17 cellular contexts compared by ENCODE assay signal in genomic region chr4:156584100-156584499, GRCh38.
DNase-seq lines count a peak whose midpoint lies in the region; ATAC-seq, FAIRE-seq and TF ChIP-seq lines count a peak whose summit lies in the region.
"Had no signal": no experiment of that assay in that cellular context is flagged by ENCODE, and none has a peak within 500 bp of the region (broad histone marks: within the 10 kb centered on the region; RNA-seq: fewer than 3 reads in every experiment).

No MANE protein-coding gene starts in this region.

- H3K4me3 ChIP-seq in fibroblast of villous mesenchyme (ENCODE audit: low read depth, low read length) (no peak overlapping the region), gastrocnemius medialis (no peak overlapping the region), stomach (no peak overlapping the region)

- peak; percentile 23 for FAIRE-seq in HTR-8/SVneo (lab: Jason Lieb, UNC)
- FAIRE-seq: GM18507, islet of Langerhans had no signal

- H3K36me3 ChIP-seq in gastrocnemius medialis (no peaks in the 10 kb centered on the region), stomach (no peaks in the 10 kb centered on the region)

- no peak overlapping the region for H3K27ac ChIP-seq in gastrocnemius medialis
- H3K27ac ChIP-seq in substantia nigra (ENCODE audit: low read depth, low read length, poor library complexity, severe bottlenecking), result no peak overlapping the region
- no peak overlapping the region for H3K27ac ChIP-seq in stomach
- H3K27ac ChIP-seq: HL-60 had no signal

- in situ Hi-C loops in gastrocnemius medialis (cut with MboI; ENCODE audit: low sequenced_read_pairs in 4 of 4), result no loop called here

- TF ChIP-seq EP300 in stomach (IDR thresholded peaks at IDR 0.05), result no peak

- 32 to 60% (median 45%) methylated on average over 5 of the region's 5 CpGs for WGBS in stomach, 5 donors

- ATAC-seq in gastrocnemius medialis (peak; percentile 56 to 64), left cardiac atrium (no peak)
- ATAC-seq: Right ventricle myocardium inferior had no signal

- no peak for TF ChIP-seq CTCF in fibroblast of villous mesenchyme (IDR thresholded peaks at IDR 0.05; ENCODE audit: insufficient read depth, low read depth, low read length)
- TF ChIP-seq CTCF in gastrocnemius medialis (IDR thresholded peaks at IDR 0.05 in 4 of 5, conservative IDR thresholded peaks at IDR 0.05 in 1 of 5), result no peak
- no peak for TF ChIP-seq CTCF in stomach (IDR thresholded peaks at IDR 0.05)

- intact Hi-C loops in gastrocnemius medialis (cut with DNase I; ENCODE audit: low total_unique reads), result loop anchor here (5.0 kb wide), 1 partner anchor 383 kb away; no protein-coding TSS in a partner anchor
- intact Hi-C loops in left cardiac atrium (cut with DNase I), result no loop called here
- intact Hi-C loops in stomach (cut with DNase I; ENCODE audit: low total_unique reads), result no loop called here

- peaks cover 12 to 15% of the 10 kb centered on the region in 2 donors for H3K4me1 ChIP-seq in gastrocnemius medialis
- H3K4me1 ChIP-seq in stomach, result peaks cover 0 to 11% (median 0%) of the 10 kb centered on the region in 4 donors

- H3K27me3 ChIP-seq in gastrocnemius medialis (no peaks in the 10 kb centered on the region), stomach (no peaks in the 10 kb centered on the region)

- TF ChIP-seq POLR2A in gastrocnemius medialis (IDR thresholded peaks at IDR 0.05), result no peak
- TF ChIP-seq POLR2A in stomach (IDR thresholded peaks at IDR 0.05), result no peak

- H3K9me3 ChIP-seq in gastrocnemius medialis, result no peaks in the 10 kb centered on the region
- no peaks in the 10 kb centered on the region for H3K9me3 ChIP-seq in stomach

- DNase-seq in HTR-8/SVneo (ENCODE audit: insufficient read length, low spot score) (peak; percentile 25), RPMI7951 (ENCODE audit: low read depth) (peak; percentile 55), fibroblast of villous mesenchyme (ENCODE audit: low read depth) (peak; percentile 57), gastrocnemius medialis (no peak), left cardiac atrium (no peak), substantia nigra (lab: John Stamatoyannopoulos, UW) (no peak), stomach (no peak)
- DNase-seq: activated naive CD4-positive, alpha-beta T cell; DMS53; erythroblast; Kasumi-1; NCI-H2029; NCI-H774 had no signal

Comparison
In these comparisons a context has a peak if more than half of its experiments do, and no peak if none do; other contexts are left out.
1. DNase-seq: peak in HTR-8/SVneo (single experiment), RPMI7951 (single experiment) and fibroblast of villous mesenchyme (single experiment); none in gastrocnemius medialis (0 of 2), left cardiac atrium (single experiment), substantia nigra (0 of 49) and stomach (single experiment).
2. ATAC-seq: peak in gastrocnemius medialis (2 of 2); none in left cardiac atrium (0 of 2).